ENCODE assay signal across 8 cellular contexts in genomic region chr15:59571606-59572005, GRCh38. TPM values are rescaled to one million over a fixed set of nuclear protein-coding genes. Genes with fewer than 3 reads are reported as not detected.
"Had no signal": no experiment of that assay in that cellular context is flagged by ENCODE, and none has a peak within 500 bp of the region (broad histone marks: within the 10 kb centered on the region; RNA-seq: fewer than 3 reads in every experiment).

No MANE protein-coding gene starts in this region.

- H3K27ac ChIP-seq: HL-60, KMS-11 had no signal

- H3K9ac ChIP-seq: KMS-11 had no signal

- DNase-seq: KBM-7, KG1 had no signal

- H3K4me2 ChIP-seq: KMS-11 had no signal

- ATAC-seq: HepG2, K562 had no signal

- FAIRE-seq: HepG2, HTR-8/SVneo, K562 had no signal

- H3K4me3 ChIP-seq: K562 had no signal

RNA-seq across cellular contexts. Expression of gene GCNT3, which starts 40.0 kb away (rescaled TPM):
- polyA plus RNA-seq: IgD-negative memory B cell had no signal
